30 cellular contexts compared by ENCODE assay signal in genomic region chr5:176640616-176641015, GRCh38. TPM values are rescaled to one million over a fixed set of nuclear protein-coding genes. Genes with fewer than 3 reads are reported as not detected.
"Had no signal": no experiment of that assay in that cellular context is flagged by ENCODE, and none has a peak within 500 bp of the region (broad histone marks: within the 10 kb centered on the region; RNA-seq: fewer than 3 reads in every experiment).

No MANE protein-coding gene starts in this region.

- H3K27me3 ChIP-seq: cardiac muscle cell had no signal

- ATAC-seq: activated naive CD4-positive, alpha-beta T cell treated with anti-CD3 and anti-CD28 coated beads, Interleukin-2, amount 50 U/mL, for 72 hours; activated T-cell treated with anti-CD3 and anti-CD28 coated beads, Interleukin-2, amount 50 U/mL, for 72 hours; activated T-helper 17 cell treated with anti-CD3 and anti-CD28 coated beads, Interleukin-2, amount 50 U/mL, for 72 hours had no signal

- H3K27me3 Mint-ChIP-seq: activated T-helper 17 cell treated with anti-CD3 and anti-CD28 coated beads, Interleukin-2, amount 50 U/mL, for 72 hours had no signal

- H3K4me1 ChIP-seq: SJCRH30 had no signal

- DNase-seq: activated CD4-positive, alpha-beta T cell treated with anti-CD3 and anti-CD28 coated beads, Interleukin-2, amount 10 ng/mL, durations not matched to agents 24 days and 14 days; activated CD4-positive, alpha-beta T cell treated with anti-CD3 and anti-CD28 coated beads, Interleukin-2, amount 50 U/mL, for 4 hours; activated effector memory CD4-positive, alpha-beta T cell treated with anti-CD3 and anti-CD28 coated beads, Interleukin-2, amount 50 U/mL, for 16 hours; activated naive CD4-positive, alpha-beta T cell treated with Interleukin-2 at 50 U/mL for 16 hours; activated T-cell treated with anti-CD3 and anti-CD28 coated beads, Interleukin-2, amount 50 U/mL, for 1 hour; activated T-cell treated with anti-CD3 and anti-CD28 coated beads, Interleukin-2, amount 50 U/mL, for 72 hours; amniotic stem cell; MM.1S; MV-4-11; NCI-H1436 treated with DMSO at 0.1 percent for 48 hours; NCI-H345; NCI-H510A; NCI-H526; NCI-H774; PC-9; SJCRH30; T1000 had no signal

- H3K9me3 ChIP-seq: SJCRH30 had no signal

- H3K4me3 ChIP-seq: cardiac muscle cell, PC-9, SJCRH30, SK-N-MC had no signal

- H3K4me3 Mint-ChIP-seq: activated CD4-positive, alpha-beta T cell treated with anti-CD3 and anti-CD28 coated beads, Interleukin-2, amount 10 ng/mL, durations not matched to agents 24 days and 14 days; activated CD8-positive, alpha-beta T cell treated with anti-CD3 and anti-CD28 coated beads for 36 hours; activated T-cell treated with anti-CD3 and anti-CD28 coated beads, Interleukin-2, amount 50 U/mL, for 72 hours; activated T-helper 17 cell treated with anti-CD3 and anti-CD28 coated beads, Interleukin-2, amount 50 U/mL, for 72 hours; central memory CD8-positive, alpha-beta T cell had no signal

- H3K4me1 Mint-ChIP-seq: activated CD4-positive, alpha-beta T cell treated with anti-CD3 and anti-CD28 coated beads, Interleukin-2, amount 10 ng/mL, durations not matched to agents 24 days and 14 days; activated T-helper 17 cell treated with anti-CD3 and anti-CD28 coated beads, Interleukin-2, amount 50 U/mL, for 72 hours had no signal

- H3K36me3 ChIP-seq: cardiac muscle cell, SJCRH30 had no signal

- H3K27ac Mint-ChIP-seq: activated CD4-positive, alpha-beta T cell treated with anti-CD3 and anti-CD28 coated beads, Interleukin-2, amount 10 ng/mL, durations not matched to agents 24 days and 14 days; activated CD8-positive, alpha-beta T cell treated with anti-CD3 and anti-CD28 coated beads for 36 hours; activated naive CD4-positive, alpha-beta T cell treated with anti-CD3 and anti-CD28 coated beads, Interleukin-2, amount 50 U/mL, for 72 hours; activated T-cell treated with anti-CD3 and anti-CD28 coated beads, Interleukin-2, amount 50 U/mL, for 72 hours; activated T-helper 17 cell treated with anti-CD3 and anti-CD28 coated beads, Interleukin-2, amount 50 U/mL, for 72 hours had no signal

- H3K9me3 Mint-ChIP-seq: activated CD4-positive, alpha-beta T cell treated with anti-CD3 and anti-CD28 coated beads, Interleukin-2, amount 10 ng/mL, durations not matched to agents 24 days and 14 days; activated CD8-positive, alpha-beta T cell treated with anti-CD3 and anti-CD28 coated beads for 36 hours; activated naive CD4-positive, alpha-beta T cell treated with anti-CD3 and anti-CD28 coated beads, Interleukin-2, amount 50 U/mL, for 72 hours; activated T-cell treated with anti-CD3 and anti-CD28 coated beads, Interleukin-2, amount 50 U/mL, for 72 hours; activated T-helper 17 cell treated with anti-CD3 and anti-CD28 coated beads, Interleukin-2, amount 50 U/mL, for 72 hours; central memory CD8-positive, alpha-beta T cell had no signal

- H3K36me3 Mint-ChIP-seq: activated naive CD4-positive, alpha-beta T cell treated with anti-CD3 and anti-CD28 coated beads, Interleukin-2, amount 50 U/mL, for 72 hours had no signal

- H3K27ac ChIP-seq: cardiac muscle cell, KMS-11, PC-9, SJCRH30, SK-N-MC had no signal

RNA-seq across cellular contexts. Expression of gene EIF4E1B, which starts 10.1 kb away (rescaled TPM):
- total RNA-seq: activated CD4-positive, alpha-beta T cell treated with anti-CD3 and anti-CD28 coated beads, Interleukin-2, amount 10 ng/mL, durations not matched to agents 24 days and 14 days; activated CD8-positive, alpha-beta memory T cell treated with anti-CD3 and anti-CD28 coated beads for 36 hours; activated CD8-positive, alpha-beta T cell treated with anti-CD3 and anti-CD28 coated beads for 36 hours; activated naive CD4-positive, alpha-beta T cell treated with anti-CD3 and anti-CD28 coated beads, Interleukin-2, amount 50 U/mL, for 72 hours; activated T-cell treated with anti-CD3 and anti-CD28 coated beads, Interleukin-2, amount 50 U/mL, for 72 hours; activated T-helper 17 cell treated with anti-CD3 and anti-CD28 coated beads, Interleukin-2, amount 50 U/mL, for 72 hours; aorta; cardiac muscle cell; LHCN-M2; PC-9; Right ventricle myocardium superior; SJCRH30; T-helper 1 cell treated with Interleukin-12 subunit alpha and Interleukin-12 subunit beta and Interleukin-4 antibody, amounts not matched to agents 30 ng/mL and 1 ng/mL, for 36 hours; T-helper 2 cell treated with Interferon-gamma antibody and Interleukin-4, amounts not matched to agents 100 ng/mL and 5 ng/mL, for 36 hours had no signal

RNA-seq across cellular contexts. Expression of gene SNCB, which starts 10.3 kb away (rescaled TPM):
- total RNA-seq: activated CD4-positive, alpha-beta T cell treated with anti-CD3 and anti-CD28 coated beads, Interleukin-2, amount 10 ng/mL, durations not matched to agents 24 days and 14 days; activated CD8-positive, alpha-beta memory T cell treated with anti-CD3 and anti-CD28 coated beads for 36 hours; activated T-helper 17 cell treated with anti-CD3 and anti-CD28 coated beads, Interleukin-2, amount 50 U/mL, for 72 hours; aorta; PC-9; Right ventricle myocardium superior; SJCRH30; T-helper 1 cell treated with Interleukin-12 subunit alpha and Interleukin-12 subunit beta and Interleukin-4 antibody, amounts not matched to agents 30 ng/mL and 1 ng/mL, for 36 hours; T-helper 2 cell treated with Interferon-gamma antibody and Interleukin-4, amounts not matched to agents 100 ng/mL and 5 ng/mL, for 36 hours had no signal
